ENCODE assay signal across 1 cellular context in genomic region chr5:145246961-145247744, GRCh38.
TF ChIP-seq lines count a peak whose summit lies in the region.

No MANE protein-coding gene starts in this region.

TF ChIP-seq in WTC11, 78 proteins besides CTCF, POLR2A, EP300 and RAD21 (continued from another document):
- TF ChIP-seq, protein P1, sequence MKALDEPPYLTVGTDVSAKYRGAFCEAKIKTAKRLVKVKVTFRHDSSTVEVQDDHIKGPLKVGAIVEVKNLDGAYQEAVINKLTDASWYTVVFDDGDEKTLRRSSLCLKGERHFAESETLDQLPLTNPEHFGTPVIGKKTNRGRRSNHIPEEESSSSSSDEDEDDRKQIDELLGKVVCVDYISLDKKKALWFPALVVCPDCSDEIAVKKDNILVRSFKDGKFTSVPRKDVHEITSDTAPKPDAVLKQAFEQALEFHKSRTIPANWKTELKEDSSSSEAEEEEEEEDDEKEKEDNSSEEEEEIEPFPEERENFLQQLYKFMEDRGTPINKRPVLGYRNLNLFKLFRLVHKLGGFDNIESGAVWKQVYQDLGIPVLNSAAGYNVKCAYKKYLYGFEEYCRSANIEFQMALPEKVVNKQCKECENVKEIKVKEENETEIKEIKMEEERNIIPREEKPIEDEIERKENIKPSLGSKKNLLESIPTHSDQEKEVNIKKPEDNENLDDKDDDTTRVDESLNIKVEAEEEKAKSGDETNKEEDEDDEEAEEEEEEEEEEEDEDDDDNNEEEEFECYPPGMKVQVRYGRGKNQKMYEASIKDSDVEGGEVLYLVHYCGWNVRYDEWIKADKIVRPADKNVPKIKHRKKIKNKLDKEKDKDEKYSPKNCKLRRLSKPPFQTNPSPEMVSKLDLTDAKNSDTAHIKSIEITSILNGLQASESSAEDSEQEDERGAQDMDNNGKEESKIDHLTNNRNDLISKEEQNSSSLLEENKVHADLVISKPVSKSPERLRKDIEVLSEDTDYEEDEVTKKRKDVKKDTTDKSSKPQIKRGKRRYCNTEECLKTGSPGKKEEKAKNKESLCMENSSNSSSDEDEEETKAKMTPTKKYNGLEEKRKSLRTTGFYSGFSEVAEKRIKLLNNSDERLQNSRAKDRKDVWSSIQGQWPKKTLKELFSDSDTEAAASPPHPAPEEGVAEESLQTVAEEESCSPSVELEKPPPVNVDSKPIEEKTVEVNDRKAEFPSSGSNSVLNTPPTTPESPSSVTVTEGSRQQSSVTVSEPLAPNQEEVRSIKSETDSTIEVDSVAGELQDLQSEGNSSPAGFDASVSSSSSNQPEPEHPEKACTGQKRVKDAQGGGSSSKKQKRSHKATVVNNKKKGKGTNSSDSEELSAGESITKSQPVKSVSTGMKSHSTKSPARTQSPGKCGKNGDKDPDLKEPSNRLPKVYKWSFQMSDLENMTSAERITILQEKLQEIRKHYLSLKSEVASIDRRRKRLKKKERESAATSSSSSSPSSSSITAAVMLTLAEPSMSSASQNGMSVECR (CRISPR knock-in tag; IDR thresholded peaks at IDR 0.05; ENCODE audit: borderline replicate concordance), result no peak
